22 cellular contexts compared by ENCODE assay signal in genomic region chr17:50165466-50165865, GRCh38. TPM values are rescaled to one million over a fixed set of nuclear protein-coding genes. Genes with fewer than 3 reads are reported as not detected.
A peak's percentile ranks its signal among the peaks of the same experiment; 100 is the strongest.
DNase-seq lines count a peak whose midpoint lies in the region; ATAC-seq, FAIRE-seq and TF ChIP-seq lines count a peak whose summit lies in the region.
"Had no signal": no experiment of that assay in that cellular context is flagged by ENCODE, and none has a peak within 500 bp of the region (broad histone marks: within the 10 kb centered on the region; RNA-seq: fewer than 3 reads in every experiment).

No MANE protein-coding gene starts in this region.

- intact Hi-C loops in activated T-helper 2 cell treated with anti-CD3 and anti-CD28 coated beads, Interferon-gamma antibody, Interleukin-2, Interleukin-4, amounts not matched to agents 10 μg/mL and 5 μg/mL and 100 μg/mL, durations not matched to agents 14 hours and 24 hours and 36 hours (cut with micrococcal nuclease) = no loop called here
- intact Hi-C loops in lower lobe of right lung (cut with DNase I) (no loop called here), sigmoid colon (cut with DNase I) (no loop called here)

- peaks cover 3% of the 10 kb centered on the region for H3K36me3 Mint-ChIP-seq in activated T-helper 2 cell treated with anti-CD3 and anti-CD28 coated beads, Interferon-gamma antibody, Interleukin-2, Interleukin-4, amounts not matched to agents 10 μg/mL and 5 μg/mL and 100 μg/mL, durations not matched to agents 14 hours and 24 hours and 36 hours (ENCODE audit: low read depth)
- H3K36me3 Mint-ChIP-seq: activated naive CD8-positive, alpha-beta T cell had no signal

- WGBS in sigmoid colon, 2 donors = 88 to 91% methylated on average over 3 of the region's 3 CpGs
- WGBS in upper lobe of left lung, 2 donors = 76 to 94% methylated on average over 3 of the region's 3 CpGs

- H3K9me3 ChIP-seq in lower lobe of right lung = no peaks in the 10 kb centered on the region
- H3K9me3 ChIP-seq in sigmoid colon = no peaks in the 10 kb centered on the region
- H3K9me3 ChIP-seq in effector memory CD4-positive, alpha-beta T cell (ENCODE audit: control insufficient read depth, low read length) = no peaks in the 10 kb centered on the region
- H3K9me3 ChIP-seq in upper lobe of left lung = no peaks in the 10 kb centered on the region

- DNase-seq in HTR-8/SVneo (ENCODE audit: insufficient read length, low spot score) (no peak), lower lobe of right lung (no peak), sigmoid colon (no peak), upper lobe of left lung (no peak), epidermal melanocyte (ENCODE audit: insufficient read length, low spot score) (no peak)
- DNase-seq in activated T-helper 2 cell treated with anti-CD3 and anti-CD28 coated beads, Interferon-gamma antibody, Interleukin-2, Interleukin-4, amounts not matched to agents 10 μg/mL and 5 μg/mL and 100 μg/mL, durations not matched to agents 14 hours and 24 hours and 36 hours (ENCODE audit: low spot score) = no peak
- no peak for DNase-seq in effector memory CD4-positive, alpha-beta T cell
- DNase-seq: activated CD8-positive, alpha-beta memory T cell treated with anti-CD3 and anti-CD28 coated beads, Interleukin-2, amount 50 U/mL, for 4 hours; endodermal cell; foreskin keratinocyte; mammary epithelial cell; NCI-H1048; NCI-H82; occipital lobe; WERI-Rb-1 had no signal

- H3K27ac ChIP-seq in lower lobe of right lung (peak overlapping the region; percentile 49), sigmoid colon (peak overlapping the region; percentile 89 to 94 (median 90)), upper lobe of left lung (peak overlapping the region in 2 of 4 donors; percentile 60 to 74)
- no peak overlapping the region for H3K27ac ChIP-seq in effector memory CD4-positive, alpha-beta T cell (ENCODE audit: insufficient read depth, low read length, poor library complexity, severe bottlenecking)
- H3K27ac ChIP-seq: foreskin keratinocyte, WERI-Rb-1 had no signal

- TF ChIP-seq POLR2A in sigmoid colon (IDR thresholded peaks at IDR 0.05) (no peak), upper lobe of left lung (IDR thresholded peaks at IDR 0.05) (no peak)

- TF ChIP-seq CTCF in lower lobe of right lung (IDR thresholded peaks at IDR 0.05) = no peak
- no peak for TF ChIP-seq CTCF in sigmoid colon (IDR thresholded peaks at IDR 0.05)
- no peak for TF ChIP-seq CTCF in upper lobe of left lung (IDR thresholded peaks at IDR 0.05)

- peaks cover 36% of the 10 kb centered on the region for H3K4me1 Mint-ChIP-seq in activated T-helper 2 cell treated with anti-CD3 and anti-CD28 coated beads, Interferon-gamma antibody, Interleukin-2, Interleukin-4, amounts not matched to agents 10 μg/mL and 5 μg/mL and 100 μg/mL, durations not matched to agents 14 hours and 24 hours and 36 hours (ENCODE audit: low read depth)

- H3K27ac Mint-ChIP-seq in activated T-helper 2 cell treated with anti-CD3 and anti-CD28 coated beads, Interferon-gamma antibody, Interleukin-2, Interleukin-4, amounts not matched to agents 10 μg/mL and 5 μg/mL and 100 μg/mL, durations not matched to agents 14 hours and 24 hours and 36 hours = peak overlapping the region; percentile 44
- H3K27ac Mint-ChIP-seq: activated naive CD8-positive, alpha-beta T cell; endodermal cell had no signal

- H3K36me3 ChIP-seq in lower lobe of right lung (no peaks in the 10 kb centered on the region), sigmoid colon (peaks cover 0 to 6% (median 2%) of the 10 kb centered on the region in 4 donors), upper lobe of left lung (no peaks in the 10 kb centered on the region)
- H3K36me3 ChIP-seq in effector memory CD4-positive, alpha-beta T cell (ENCODE audit: control insufficient read depth, insufficient read depth, low read length) = no peaks in the 10 kb centered on the region
- H3K36me3 ChIP-seq: WERI-Rb-1 had no signal

- H3K9me3 Mint-ChIP-seq in activated T-helper 2 cell treated with anti-CD3 and anti-CD28 coated beads, Interferon-gamma antibody, Interleukin-2, Interleukin-4, amounts not matched to agents 10 μg/mL and 5 μg/mL and 100 μg/mL, durations not matched to agents 14 hours and 24 hours and 36 hours = no peaks in the 10 kb centered on the region
- H3K9me3 Mint-ChIP-seq: endodermal cell had no signal

- H3K4me3 ChIP-seq in lower lobe of right lung = no peak overlapping the region
- peak overlapping the region in 3 of 4 donors; percentile 48 to 57 (median 51) for H3K4me3 ChIP-seq in sigmoid colon
- H3K4me3 ChIP-seq in effector memory CD4-positive, alpha-beta T cell (ENCODE audit: insufficient read depth, low read depth, low read length, poor library complexity, severe bottlenecking) = no peak overlapping the region
- H3K4me3 ChIP-seq in upper lobe of left lung = peak overlapping the region in 1 of 4 donors; percentile 36
- H3K4me3 ChIP-seq: K562 had no signal

- TF ChIP-seq EP300 in sigmoid colon (IDR thresholded peaks at IDR 0.05) = no peak
- no peak for TF ChIP-seq EP300 in upper lobe of left lung (IDR thresholded peaks at IDR 0.05)

- H3K27me3 Mint-ChIP-seq in activated T-helper 2 cell treated with anti-CD3 and anti-CD28 coated beads, Interferon-gamma antibody, Interleukin-2, Interleukin-4, amounts not matched to agents 10 μg/mL and 5 μg/mL and 100 μg/mL, durations not matched to agents 14 hours and 24 hours and 36 hours (ENCODE audit: low read depth) = no peaks in the 10 kb centered on the region
- H3K27me3 Mint-ChIP-seq: activated naive CD8-positive, alpha-beta T cell had no signal

- H3K4me1 ChIP-seq in lower lobe of right lung (peaks cover 18% of the 10 kb centered on the region), sigmoid colon (peaks cover 2 to 71% (median 57%) of the 10 kb centered on the region in 4 donors), upper lobe of left lung (peaks cover 12 to 18% (median 14%) of the 10 kb centered on the region in 4 donors)
- H3K4me1 ChIP-seq in effector memory CD4-positive, alpha-beta T cell (ENCODE audit: control insufficient read depth, insufficient read depth, low read length, poor library complexity, severe bottlenecking) = peaks cover 22% of the 10 kb centered on the region
- H3K4me1 ChIP-seq: foreskin keratinocyte had no signal

- H3K27me3 ChIP-seq in lower lobe of right lung (ENCODE audit: low read depth) (no peaks in the 10 kb centered on the region), sigmoid colon (no peaks in the 10 kb centered on the region), upper lobe of left lung (no peaks in the 10 kb centered on the region)
- no peaks in the 10 kb centered on the region for H3K27me3 ChIP-seq in effector memory CD4-positive, alpha-beta T cell (replicated peaks; ENCODE audit: control insufficient read depth, insufficient read depth, low read length, poor library complexity, severe bottlenecking)
- H3K27me3 ChIP-seq: foreskin keratinocyte had no signal

- FAIRE-seq in HTR-8/SVneo (lab: Jason Lieb, UNC) = peak; percentile 23
- FAIRE-seq: D721Med, G401.6, GM12892, K562 had no signal

- ATAC-seq in lower lobe of right lung (no peak), upper lobe of left lung (ENCODE audit: low FRiP score in 2 of 2) (no peak), GM19328 (IDR thresholded peaks at IDR 0.05; ENCODE audit: unreplicated experiment) (no peak)
- ATAC-seq: foreskin keratinocyte, K562, Panc1 had no signal

- no peak overlapping the region for H3K4me3 Mint-ChIP-seq in activated T-helper 2 cell treated with anti-CD3 and anti-CD28 coated beads, Interferon-gamma antibody, Interleukin-2, Interleukin-4, amounts not matched to agents 10 μg/mL and 5 μg/mL and 100 μg/mL, durations not matched to agents 14 hours and 24 hours and 36 hours (ENCODE audit: low read depth)
- H3K4me3 Mint-ChIP-seq: activated naive CD8-positive, alpha-beta T cell; endodermal cell had no signal

RNA-seq across cellular contexts. Expression of gene SGCA, which starts 0.3 kb away (rescaled TPM):
- total RNA-seq in activated T-helper 2 cell treated with anti-CD3 and anti-CD28 coated beads, Interferon-gamma antibody, Interleukin-2, Interleukin-4, amounts not matched to agents 10 μg/mL and 5 μg/mL and 100 μg/mL, durations not matched to agents 14 hours and 24 hours and 36 hours = 0.41 and 0.48 TPM in 2 replicates
- 9.1 TPM for total RNA-seq in lower lobe of right lung
- 10 to 100 TPM; 27.3 to 80.1 (median 56.1) TPM for total RNA-seq in sigmoid colon
- 1 to 10 TPM; 2.5 to 7.2 (median 4.6) TPM for polyA plus RNA-seq in sigmoid colon
- 10 to 100 TPM in 5 of 6 donors, 1 to 10 TPM in 1; 1.6 to 19.7 (median 14.1) TPM for total RNA-seq in upper lobe of left lung
- total RNA-seq: foreskin keratinocyte, K562, mammary epithelial cell, occipital lobe had no signal
- polyA plus RNA-seq: foreskin keratinocyte, K562, mammary epithelial cell had no signal

RNA-seq across cellular contexts. Expression of gene PPP1R9B, which starts 15.0 kb away (rescaled TPM):
- total RNA-seq in activated T-helper 2 cell treated with anti-CD3 and anti-CD28 coated beads, Interferon-gamma antibody, Interleukin-2, Interleukin-4, amounts not matched to agents 10 μg/mL and 5 μg/mL and 100 μg/mL, durations not matched to agents 14 hours and 24 hours and 36 hours = 126 and 130 TPM in 2 replicates
- total RNA-seq in lower lobe of right lung (92.6 TPM), sigmoid colon (10 to 100 TPM; 15.3 to 18.8 (median 16.8) TPM), upper lobe of left lung (100 to 1,000 TPM in 1 of 6 donors, 10 to 100 TPM in 5; 37.5 to 121 (median 74.7) TPM)
- 10 to 100 TPM in 2 of 3 donors, 1 to 10 TPM in 1; 9.0 to 38.7 (median 10.9) TPM for polyA plus RNA-seq in sigmoid colon

RNA-seq across cellular contexts. Expression of gene SAMD14, which starts 35.5 kb away (rescaled TPM):
- 2.0 and 2.4 TPM in 2 replicates for total RNA-seq in activated T-helper 2 cell treated with anti-CD3 and anti-CD28 coated beads, Interferon-gamma antibody, Interleukin-2, Interleukin-4, amounts not matched to agents 10 μg/mL and 5 μg/mL and 100 μg/mL, durations not matched to agents 14 hours and 24 hours and 36 hours
- 9.2 TPM for total RNA-seq in lower lobe of right lung
- 1 to 10 TPM in 1 of 4 donors, under 1 TPM in 3; 0.16 to 2.5 (median 0.63) TPM for total RNA-seq in sigmoid colon
- 1 to 10 TPM in 2 of 3 donors, under 1 TPM in 1; 0.92 to 1.3 (median 1.2) TPM for polyA plus RNA-seq in sigmoid colon
- 10 to 100 TPM in 2 of 6 donors, 1 to 10 TPM in 3, under 1 TPM in 1; 0.49 to 16.8 (median 5.6) TPM for total RNA-seq in upper lobe of left lung

RNA-seq across cellular contexts. Expression of gene COL1A1, which starts 36.0 kb away (rescaled TPM):
- 13.9 and 15.5 TPM in 2 replicates for total RNA-seq in activated T-helper 2 cell treated with anti-CD3 and anti-CD28 coated beads, Interferon-gamma antibody, Interleukin-2, Interleukin-4, amounts not matched to agents 10 μg/mL and 5 μg/mL and 100 μg/mL, durations not matched to agents 14 hours and 24 hours and 36 hours
- total RNA-seq in lower lobe of right lung (142 TPM), sigmoid colon (100 to 1,000 TPM in 1 of 4 donors, 10 to 100 TPM in 3; 43.6 to 459 (median 71.4) TPM), upper lobe of left lung (100 to 1,000 TPM in 3 of 6 donors, 10 to 100 TPM in 3; 15.4 to 555 (median 117) TPM)
- polyA plus RNA-seq in sigmoid colon = 10 to 100 TPM in 2 of 3 donors, 1 to 10 TPM in 1; 7.8 to 96.7 (median 10.2) TPM

Comparison
In these comparisons a context has a peak if more than half of its experiments do, and no peak if none do; other contexts are left out.
1. H3K4me3 ChIP-seq: peak in sigmoid colon (3 of 4); none in lower lobe of right lung (single experiment) and effector memory CD4-positive, alpha-beta T cell (single experiment).